1 cellular context compared by ENCODE assay signal in genomic region chr1:116569776-116570357, GRCh38.
TF ChIP-seq lines count a peak whose summit lies in the region.

No MANE protein-coding gene starts in this region.

TF ChIP-seq in GM12878, 131 proteins besides CTCF, POLR2A, EP300 and RAD21 (continued from another document):
- no peak for TF ChIP-seq CEBPZ (IDR thresholded peaks at IDR 0.05; ENCODE audit: low read depth, low read length)
TF ChIP-seq in GM12878: peak in this region for 14.
